Comparison of ENCODE assay signal across 11 cellular contexts in the genomic region with DNA sequence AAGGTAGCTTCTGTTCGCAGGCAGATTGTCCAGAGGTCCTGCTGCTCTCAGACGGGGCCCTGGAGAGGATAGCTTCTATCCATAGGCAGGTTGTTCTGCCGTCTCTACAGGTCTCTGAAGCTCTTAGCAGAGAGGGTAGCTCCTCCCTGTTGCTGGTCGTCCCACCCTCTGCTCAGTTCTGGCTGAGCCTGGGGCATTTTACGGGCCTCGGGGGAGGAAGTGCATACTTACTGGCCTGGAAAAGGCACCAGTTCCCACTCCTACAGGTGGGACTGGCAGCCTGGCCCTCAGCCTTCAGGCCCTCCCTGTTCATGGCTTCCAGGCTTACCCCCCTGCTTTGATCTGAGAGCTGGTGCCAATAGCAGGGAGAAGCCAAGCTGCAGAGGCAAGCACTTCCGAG. TPM values are rescaled to one million over a fixed set of nuclear protein-coding genes. Genes with fewer than 3 reads are reported as not detected.
A peak's percentile ranks its signal among the peaks of the same experiment; 100 is the strongest.
DNase-seq lines count a peak whose midpoint lies in the region; ATAC-seq and TF ChIP-seq lines count a peak whose summit lies in the region.
"Had no signal": no experiment of that assay in that cellular context is flagged by ENCODE, and none has a peak within 500 bp of the region (broad histone marks: within the 10 kb centered on the region; RNA-seq: fewer than 3 reads in every experiment).

No MANE protein-coding gene starts in this region.

- H3K27ac Mint-ChIP-seq in effector memory CD8-positive, alpha-beta T cell = peak overlapping the region in 1 of 2 donors; percentile 59

- intact Hi-C loops in left ventricle myocardium superior (cut with micrococcal nuclease) = no loop called here

- H3K36me3 Mint-ChIP-seq in effector memory CD8-positive, alpha-beta T cell (ENCODE audit: insufficient read depth) = peaks cover 39% of the 10 kb centered on the region

- peak; percentile 47 for ATAC-seq in left ventricle myocardium superior
- ATAC-seq in omental fat pad (ENCODE audit: low FRiP score) = peak; percentile 71
- ATAC-seq in effector memory CD8-positive, alpha-beta T cell (replicated peaks) = no peak

- H3K4me1 Mint-ChIP-seq in effector memory CD8-positive, alpha-beta T cell (ENCODE audit: low read depth in 2 of 2) = peaks cover 2 to 7% of the 10 kb centered on the region in 2 donors

- TF ChIP-seq CTCF in omental fat pad (IDR thresholded peaks at IDR 0.05) = no peak

- no peaks in the 10 kb centered on the region for H3K27me3 Mint-ChIP-seq in effector memory CD8-positive, alpha-beta T cell

- DNase-seq in ELF-1 (ENCODE audit: low read depth, low spot score) (peak; percentile 80), NCI-H226 (peak; percentile 44), left ventricle myocardium superior (no peak), omental fat pad (ENCODE audit: low spot score) (no peak), NCI-H2171 (lab: John Stamatoyannopoulos, UW) (no peak), superior temporal gyrus (ENCODE audit: extremely low spot score) (no peak)
- DNase-seq in effector memory CD8-positive, alpha-beta T cell = no peak
- no peak for DNase-seq in activated CD4-positive, CD25-positive, alpha-beta regulatory T cell (lab: John Stamatoyannopoulos, UW)
- DNase-seq: activated gamma-delta T cell, occipital lobe, small intestine had no signal

- no peaks in the 10 kb centered on the region for H3K9me3 Mint-ChIP-seq in effector memory CD8-positive, alpha-beta T cell

- no peak overlapping the region for H3K4me3 Mint-ChIP-seq in effector memory CD8-positive, alpha-beta T cell

RNA-seq across cellular contexts. Expression of a gene that starts 42.3 kb away (rescaled TPM):
- 10.5 TPM for total RNA-seq in left ventricle myocardium superior
- total RNA-seq in omental fat pad = 10 to 100 TPM; 29.2 to 33.9 (median 32.6) TPM

Comparison
In these comparisons a context has a peak if more than half of its experiments do, and no peak if none do; other contexts are left out.
1. DNase-seq: peak in ELF-1 (single experiment) and NCI-H226 (single experiment); none in left ventricle myocardium superior (single experiment), omental fat pad (single experiment), NCI-H2171 (single experiment), effector memory CD8-positive, alpha-beta T cell (0 of 3), superior temporal gyrus (single experiment) and activated CD4-positive, CD25-positive, alpha-beta regulatory T cell (0 of 4).